Comparison of ENCODE assay signal across 8 cellular contexts in genomic region chr14:49863483-49864262, GRCh38. TPM values are rescaled to one million over a fixed set of nuclear protein-coding genes. Genes with fewer than 3 reads are reported as not detected.
DNase-seq lines count a peak whose midpoint lies in the region; TF ChIP-seq lines count a peak whose summit lies in the region.

No MANE protein-coding gene starts in this region.

- TF ChIP-seq CTCF in SU-DHL-6 (IDR thresholded peaks at IDR 0.05; ENCODE audit: insufficient read depth, low read length, poor library complexity, severe bottlenecking) (no peak), suprapubic skin (IDR thresholded peaks at IDR 0.05) (no peak)

- H3K4me3 ChIP-seq in SU-DHL-6 (ENCODE audit: insufficient read depth, low read length, poor library complexity, severe bottlenecking) (peak overlapping the region; percentile 78), iPS DF 6.9 (ENCODE audit: low read length) (peak overlapping the region; percentile 83; the same call in 1 of the 2 replicates), suprapubic skin (peak overlapping the region; percentile 71)

- peaks cover 34% of the 10 kb centered on the region for H3F3A ChIP-seq in SU-DHL-6 (ENCODE audit: insufficient read depth)

- no peak for TF ChIP-seq POLR2A in suprapubic skin (IDR thresholded peaks at IDR 0.05)

- H3K27me3 ChIP-seq in SU-DHL-6 (ENCODE audit: low read length) = no peaks in the 10 kb centered on the region
- no peaks in the 10 kb centered on the region for H3K27me3 ChIP-seq in iPS DF 6.9 (ENCODE audit: control insufficient read depth, insufficient read depth, low read length)
- no peaks in the 10 kb centered on the region for H3K27me3 ChIP-seq in suprapubic skin

- WGBS in iPS DF 6.9 (ENCODE audit: insufficient coverage, insufficient read length) = no CpG with 5 or more reads among the region's 9 CpGs
- WGBS in suprapubic skin = 18% methylated on average over 9 of the region's 9 CpGs

- no peaks in the 10 kb centered on the region for H4K20me1 ChIP-seq in SU-DHL-6 (ENCODE audit: low read depth, low read length)

- no peak overlapping the region for H2AFZ ChIP-seq in SU-DHL-6 (ENCODE audit: low read depth, low read length, severe bottlenecking)

- peaks cover 5% of the 10 kb centered on the region; the same call in 1 of the 2 replicates for H3K79me2 ChIP-seq in SU-DHL-6 (ENCODE audit: insufficient read depth, low read length)

- H3K27ac ChIP-seq in SU-DHL-6 (ENCODE audit: low read depth, low read length) (peak overlapping the region; percentile 78), iPS DF 6.9 (ENCODE audit: low read length) (no peak overlapping the region), suprapubic skin (peak overlapping the region; percentile 99)

- H3K4me1 ChIP-seq in iPS DF 6.9 (ENCODE audit: control insufficient read depth, insufficient read depth, low read length) (no peaks in the 10 kb centered on the region), suprapubic skin (peaks cover 38% of the 10 kb centered on the region)

- DNase-seq in NOMO-1 treated with DMSO at 0.1 percent for 48 hours (lab: John Stamatoyannopoulos, UW; ENCODE audit: unreplicated experiment) (peak; percentile 10), NOMO-1 (lab: John Stamatoyannopoulos, UW; ENCODE audit: unreplicated experiment in 2 of 2) (no peak), iPS DF 6.9 (ENCODE audit: low read depth, low spot score) (no peak), suprapubic skin (ENCODE audit: low spot score in 2 of 2) (no peak), dermis blood vessel endothelial cell (no peak), NCI-H2081 (lab: John Stamatoyannopoulos, UW) (no peak), DMS153 (lab: John Stamatoyannopoulos, UW) (no peak)

- H3K9me3 ChIP-seq in SU-DHL-6 (ENCODE audit: insufficient read depth, low read length) = no peaks in the 10 kb centered on the region
- H3K9me3 ChIP-seq in iPS DF 6.9 (ENCODE audit: control insufficient read depth, insufficient read depth, low read length) = no peaks in the 10 kb centered on the region
- H3K9me3 ChIP-seq in suprapubic skin = no peaks in the 10 kb centered on the region

- peak overlapping the region; percentile 74 for H3K9ac ChIP-seq in SU-DHL-6 (ENCODE audit: low read length)

- H3K9me2 ChIP-seq in SU-DHL-6 (replicated peaks; ENCODE audit: insufficient read depth, low read length) = no peaks in the 10 kb centered on the region

- H3K4me2 ChIP-seq in SU-DHL-6 (ENCODE audit: low read depth, low read length, poor library complexity, severe bottlenecking) = peak overlapping the region; percentile 94

- no peak for TF ChIP-seq EP300 in suprapubic skin (IDR thresholded peaks at IDR 0.05)

- H3K36me3 ChIP-seq in SU-DHL-6 (ENCODE audit: low read length) = no peaks in the 10 kb centered on the region
- no peaks in the 10 kb centered on the region for H3K36me3 ChIP-seq in iPS DF 6.9 (ENCODE audit: control insufficient read depth, insufficient read depth, low read length)
- H3K36me3 ChIP-seq in suprapubic skin = no peaks in the 10 kb centered on the region

RNA-seq across cellular contexts. Expression of gene NEMF, which starts 11.1 kb away (rescaled TPM):
- 100 to 1,000 TPM in 1 of 4 donors, 10 to 100 TPM in 3; 70.6 to 181 (median 81.5) TPM for total RNA-seq in suprapubic skin
- total RNA-seq in dermis blood vessel endothelial cell = 72.0 and 74.0 TPM in 2 replicates

RNA-seq across cellular contexts. Expression of gene ARF6, which starts 29.2 kb away (rescaled TPM):
- total RNA-seq in suprapubic skin (100 to 1,000 TPM in 1 of 4 donors, 10 to 100 TPM in 3; 48.0 to 125 (median 85.3) TPM), dermis blood vessel endothelial cell (64.7 and 66.6 TPM in 2 replicates)
